ENCODE assay signal across 17 cellular contexts in the genomic region with DNA sequence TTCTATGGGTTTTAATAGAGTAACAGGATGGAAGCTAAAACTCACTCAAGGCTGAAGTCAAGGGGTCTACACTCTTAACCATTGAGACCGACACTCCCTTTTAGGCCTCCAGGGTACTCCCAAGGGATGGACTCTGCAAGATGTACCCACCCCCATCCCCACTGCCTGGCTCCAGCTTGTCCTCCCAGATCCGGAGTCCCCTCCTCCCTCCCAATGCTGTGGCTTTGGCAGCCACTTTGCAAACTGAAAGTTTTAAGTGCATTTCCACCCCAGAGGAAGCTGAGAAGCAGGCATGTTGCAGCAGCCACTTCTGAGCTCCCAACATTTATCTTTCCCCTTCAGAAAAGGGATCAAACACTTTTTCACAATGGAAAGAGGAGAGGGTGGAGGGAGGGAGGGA.
DNase-seq lines count a peak whose midpoint lies in the region; ATAC-seq, FAIRE-seq and TF ChIP-seq lines count a peak whose summit lies in the region.
"Had no signal": no experiment of that assay in that cellular context is flagged by ENCODE, and none has a peak within 500 bp of the region (broad histone marks: within the 10 kb centered on the region; RNA-seq: fewer than 3 reads in every experiment).

No MANE protein-coding gene starts in this region.

- FAIRE-seq in astrocyte (lab: Jason Lieb, UNC), result no peak
- FAIRE-seq: A204.1 had no signal

- H3K27me3 Mint-ChIP-seq in astrocyte (ENCODE audit: low read depth, unreplicated experiment), result peaks cover 11% of the 10 kb centered on the region

- TF ChIP-seq POLR2A in vagina (IDR thresholded peaks at IDR 0.05), result no peak

- ATAC-seq in Right ventricle myocardium inferior, result peak; percentile 15

- no peak overlapping the region for H3K27ac ChIP-seq in astrocyte (ENCODE audit: low read depth, low read length)
- H3K27ac ChIP-seq in iPS DF 6.9 (ENCODE audit: low read length), result no peak overlapping the region
- H3K27ac ChIP-seq in vagina, result peak overlapping the region; percentile 37
- no peak overlapping the region for H3K27ac ChIP-seq in OCI-LY7 (ENCODE audit: low read depth, low read length, poor library complexity, severe bottlenecking)
- H3K27ac ChIP-seq: ovary, WERI-Rb-1 had no signal

- BruUV-seq in OCI-LY7 (replicated peaks; lab: Mats Ljungman, UMichigan), result no TSS peak

- POLR2A ChIA-PET in OCI-LY7 (lab: Charles Lee), result interaction anchor here (0.7 kb wide), 1 partner anchor 11 kb away, joined by 3 read pairs; no protein-coding TSS in a partner anchor

- H3K4me2 ChIP-seq in astrocyte (ENCODE audit: low read length), result peak overlapping the region; percentile 16
- no peak overlapping the region for H3K4me2 ChIP-seq in OCI-LY7 (ENCODE audit: low read length)

- no peaks in the 10 kb centered on the region for H3K36me3 Mint-ChIP-seq in astrocyte (ENCODE audit: low read depth, unreplicated experiment)
- H3K36me3 Mint-ChIP-seq: memory B cell had no signal

- H4K20me1 ChIP-seq in astrocyte (ENCODE audit: insufficient read depth, low read length) (no peaks in the 10 kb centered on the region), OCI-LY7 (ENCODE audit: insufficient read depth, low read length) (no peaks in the 10 kb centered on the region)

- H3K9me3 ChIP-seq in astrocyte (ENCODE audit: insufficient read depth, low read depth, low read length) (no peaks in the 10 kb centered on the region), iPS DF 6.9 (ENCODE audit: control insufficient read depth, insufficient read depth, low read length) (no peaks in the 10 kb centered on the region), vagina (no peaks in the 10 kb centered on the region), OCI-LY7 (ENCODE audit: low read length) (no peaks in the 10 kb centered on the region)
- H3K9me3 ChIP-seq: Caco-2, ovary had no signal

- CTCF ChIA-PET in OCI-LY7 (lab: Charles Lee; ENCODE audit: unreplicated experiment), result no interaction called here

- peaks cover 26% of the 10 kb centered on the region for H3K4me1 Mint-ChIP-seq in astrocyte (ENCODE audit: low read depth, unreplicated experiment)

- H3K27me3 ChIP-seq in astrocyte (ENCODE audit: insufficient read depth, low read length) (no peaks in the 10 kb centered on the region), iPS DF 6.9 (ENCODE audit: control insufficient read depth, insufficient read depth, low read length) (no peaks in the 10 kb centered on the region), vagina (no peaks in the 10 kb centered on the region)
- H3K27me3 ChIP-seq: ovary had no signal

- no peak for TF ChIP-seq CTCF in astrocyte (IDR thresholded peaks at IDR 0.05; ENCODE audit: insufficient read depth, low read depth, low read length)
- no peak for TF ChIP-seq CTCF in vagina (IDR thresholded peaks at IDR 0.05)
- TF ChIP-seq CTCF in OCI-LY7 (conservative IDR thresholded peaks at IDR 0.05; ENCODE audit: low read length), result no peak

- no peaks in the 10 kb centered on the region for H3K79me2 ChIP-seq in astrocyte (ENCODE audit: insufficient read depth, low read length)
- no peaks in the 10 kb centered on the region for H3K79me2 ChIP-seq in OCI-LY7 (ENCODE audit: insufficient read depth, low read depth, low read length)

- H3K9me2 ChIP-seq in OCI-LY7 (ENCODE audit: insufficient read depth, low read length), result no peaks in the 10 kb centered on the region

- WGBS in iPS DF 6.9 (ENCODE audit: insufficient coverage, insufficient read length), result no CpG with 5 or more reads among the region's 2 CpGs

- H3K9ac ChIP-seq in astrocyte (ENCODE audit: low read length), result no peak overlapping the region

- DNase-seq in Right ventricle myocardium inferior (ENCODE audit: missing footprints) (no peak), cardiac septum (ENCODE audit: low spot score) (no peak), astrocyte (ENCODE audit: low read depth) (peak; percentile 42), iPS DF 6.9 (ENCODE audit: low read depth, low spot score) (peak; percentile 11), vagina (ENCODE audit: extremely low spot score in 2 of 2) (no peak), OCI-LY7 (ENCODE audit: low spot score) (no peak), HK-2 (ENCODE audit: unreplicated experiment) (no peak), T-helper 1 cell (no peak)
- DNase-seq: activated naive CD4-positive, alpha-beta T cell treated with anti-CD3 and anti-CD28 coated beads, Interleukin-2, amount 50 U/mL, for 16 hours; Caco-2; cerebellar nuclear complex; NCI-H2171 treated with DMSO at 0.1 percent for 48 hours; NK-92 treated with Interleukin-12 subunit alpha and Interleukin-12 subunit beta, amount 100 ng/mL, for 24 hours; ovary; WERI-Rb-1 had no signal

- H3K4me1 ChIP-seq in astrocyte (ENCODE audit: insufficient read depth, low read length) (peaks cover 35% of the 10 kb centered on the region), iPS DF 6.9 (ENCODE audit: control insufficient read depth, insufficient read depth, low read length) (no peaks in the 10 kb centered on the region), vagina (peaks cover 68% of the 10 kb centered on the region), OCI-LY7 (ENCODE audit: insufficient read depth, low read length, poor library complexity, severe bottlenecking) (no peaks in the 10 kb centered on the region)

- H3K4me3 Mint-ChIP-seq in astrocyte (ENCODE audit: unreplicated experiment), result no peak overlapping the region
- H3K4me3 Mint-ChIP-seq: memory B cell had no signal

- no peaks in the 10 kb centered on the region for H3K9me3 Mint-ChIP-seq in astrocyte (ENCODE audit: unreplicated experiment)
- H3K9me3 Mint-ChIP-seq: memory B cell had no signal

- H3K27ac Mint-ChIP-seq in astrocyte (ENCODE audit: unreplicated experiment), result no peak overlapping the region
- H3K27ac Mint-ChIP-seq: memory B cell had no signal

- H2AFZ ChIP-seq in astrocyte (ENCODE audit: low read depth, low read length), result peak overlapping the region; percentile 35
- no peak overlapping the region for H2AFZ ChIP-seq in OCI-LY7 (ENCODE audit: low read length)

- H3K4me3 ChIP-seq in astrocyte (ENCODE audit: insufficient read depth, low read depth, low read length), result no peak overlapping the region
- no peak overlapping the region for H3K4me3 ChIP-seq in iPS DF 6.9 (ENCODE audit: low read length)
- no peak overlapping the region for H3K4me3 ChIP-seq in vagina
- H3K4me3 ChIP-seq in OCI-LY7 (ENCODE audit: low read depth, low read length, poor library complexity, severe bottlenecking), result no peak overlapping the region
- H3K4me3 ChIP-seq: ovary had no signal

- H3K36me3 ChIP-seq in astrocyte (ENCODE audit: insufficient read depth, low read length) (no peaks in the 10 kb centered on the region), iPS DF 6.9 (ENCODE audit: control insufficient read depth, insufficient read depth, low read length) (no peaks in the 10 kb centered on the region), vagina (no peaks in the 10 kb centered on the region), OCI-LY7 (ENCODE audit: insufficient read depth, low read length) (no peaks in the 10 kb centered on the region)
- H3K36me3 ChIP-seq: ovary, WERI-Rb-1 had no signal

- intact Hi-C loops in Right ventricle myocardium inferior (cut with DNase I), result no loop called here
- intact Hi-C loops in cardiac septum (cut with DNase I), result no loop called here
- intact Hi-C loops in vagina (cut with DNase I), result no loop called here
- intact Hi-C loops in OCI-LY7 (cut with micrococcal nuclease; ENCODE audit: unreplicated experiment), result no loop called here

Comparison
In these comparisons a context has a peak if more than half of its experiments do, and no peak if none do; other contexts are left out.
1. DNase-seq: peak in astrocyte (single experiment) and iPS DF 6.9 (single experiment); none in Right ventricle myocardium inferior (single experiment), cardiac septum (single experiment), vagina (0 of 2), OCI-LY7 (single experiment), HK-2 (single experiment) and T-helper 1 cell (0 of 5).